Comparison of ENCODE assay signal across 16 cellular contexts in the genomic region with DNA sequence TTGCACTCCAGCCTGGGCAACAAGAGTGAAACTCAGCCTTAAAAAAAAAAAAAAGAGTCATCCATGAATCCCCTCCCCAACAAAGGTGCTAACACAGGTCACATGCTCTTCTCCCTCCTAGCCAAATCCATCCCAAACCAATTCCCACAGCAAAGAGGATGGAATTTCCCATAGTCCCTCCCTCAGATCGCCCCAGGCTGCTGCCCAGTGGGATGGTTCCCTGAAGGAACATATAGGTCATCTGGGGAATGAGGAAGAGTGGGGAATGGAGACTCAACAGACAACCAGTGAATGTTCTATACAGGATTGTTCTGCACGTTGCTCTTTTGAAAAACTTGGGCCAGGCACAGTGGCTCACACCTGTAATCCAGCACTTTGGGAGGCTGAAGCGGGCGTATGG. TPM values are rescaled to one million over a fixed set of nuclear protein-coding genes. Genes with fewer than 3 reads are reported as not detected.
DNase-seq lines count a peak whose midpoint lies in the region; ATAC-seq and TF ChIP-seq lines count a peak whose summit lies in the region.
"Had no signal": no experiment of that assay in that cellular context is flagged by ENCODE, and none has a peak within 500 bp of the region (broad histone marks: within the 10 kb centered on the region; RNA-seq: fewer than 3 reads in every experiment).

No MANE protein-coding gene starts in this region.

- no peak overlapping the region for H3K9ac ChIP-seq in BLaER1

- peak overlapping the region; percentile 76 for H3K27ac Mint-ChIP-seq in progenitor cell of endocrine pancreas
- no peak overlapping the region for H3K27ac Mint-ChIP-seq in activated CD4-positive, alpha-beta T cell treated with anti-CD3 and anti-CD28 coated beads, Interleukin-2, amount 10 ng/mL, durations not matched to agents 7 days and 5 days
- no peak overlapping the region for H3K27ac Mint-ChIP-seq in GM23338
- H3K27ac Mint-ChIP-seq: CD4-positive, CD25-positive, alpha-beta regulatory T cell had no signal

- no peak for ATAC-seq in GM23338
- ATAC-seq: SK-N-SH treated with all-trans-retinoic acid at 6 μM for 48 hours had no signal

- H4K20me1 ChIP-seq in BLaER1 = no peaks in the 10 kb centered on the region
- H4K20me1 ChIP-seq in GM23338 (replicated peaks; ENCODE audit: insufficient read depth) = no peaks in the 10 kb centered on the region

- POLR2A ChIA-PET in activated CD4-positive, alpha-beta T cell treated with anti-CD3 and anti-CD28 coated beads, Interleukin-2, amount 10 ng/mL, durations not matched to agents 7 days and 5 days (lab: Charles Lee) = no interaction called here

- H3K9me3 Mint-ChIP-seq in progenitor cell of endocrine pancreas (ENCODE audit: low read depth) (no peaks in the 10 kb centered on the region), GM23338 (no peaks in the 10 kb centered on the region)
- H3K9me3 Mint-ChIP-seq in activated CD4-positive, alpha-beta T cell treated with anti-CD3 and anti-CD28 coated beads, Interleukin-2, amount 10 ng/mL, durations not matched to agents 7 days and 5 days = no peaks in the 10 kb centered on the region
- H3K9me3 Mint-ChIP-seq: CD4-positive, CD25-positive, alpha-beta regulatory T cell had no signal

- H3K27me3 ChIP-seq in BLaER1 (no peaks in the 10 kb centered on the region), GM23338 (ENCODE audit: insufficient read depth) (no peaks in the 10 kb centered on the region), tibial artery (no peaks in the 10 kb centered on the region)
- H3K27me3 ChIP-seq: Peyer's patch had no signal

- H3K36me3 Mint-ChIP-seq in progenitor cell of endocrine pancreas (ENCODE audit: insufficient read depth) (no peaks in the 10 kb centered on the region), GM23338 (ENCODE audit: low read depth) (no peaks in the 10 kb centered on the region)
- H3K36me3 Mint-ChIP-seq in activated CD4-positive, alpha-beta T cell treated with anti-CD3 and anti-CD28 coated beads, Interleukin-2, amount 10 ng/mL, durations not matched to agents 7 days and 5 days (ENCODE audit: low read depth) = peaks cover 2% of the 10 kb centered on the region
- H3K36me3 Mint-ChIP-seq: CD4-positive, CD25-positive, alpha-beta regulatory T cell had no signal

- H3K4me2 ChIP-seq in BLaER1 (peak overlapping the region; percentile 69), GM23338 (no peak overlapping the region)

- H3K9me3 ChIP-seq in BLaER1 = no peaks in the 10 kb centered on the region
- H3K9me3 ChIP-seq in tibial artery = no peaks in the 10 kb centered on the region
- H3K9me3 ChIP-seq: HAP-1, Peyer's patch had no signal

- no peaks in the 10 kb centered on the region for H3K79me2 ChIP-seq in GM23338 (replicated peaks; ENCODE audit: insufficient read depth)

- H3K4me1 ChIP-seq in BLaER1 (peaks cover 58% of the 10 kb centered on the region), GM23338 (ENCODE audit: insufficient read depth) (no peaks in the 10 kb centered on the region), tibial artery (peaks cover 0 to 4% (median 0%) of the 10 kb centered on the region in 4 donors)
- H3K4me1 ChIP-seq: HAP-1 had no signal

- H3K4me1 Mint-ChIP-seq in progenitor cell of endocrine pancreas (ENCODE audit: low read depth) = peaks cover 2% of the 10 kb centered on the region
- no peaks in the 10 kb centered on the region for H3K4me1 Mint-ChIP-seq in activated CD4-positive, alpha-beta T cell treated with anti-CD3 and anti-CD28 coated beads, Interleukin-2, amount 10 ng/mL, durations not matched to agents 7 days and 5 days
- no peaks in the 10 kb centered on the region for H3K4me1 Mint-ChIP-seq in GM23338
- H3K4me1 Mint-ChIP-seq: CD4-positive, CD25-positive, alpha-beta regulatory T cell had no signal

- CTCF ChIA-PET in activated CD4-positive, alpha-beta T cell treated with anti-CD3 and anti-CD28 coated beads, Interleukin-2, amount 10 ng/mL, durations not matched to agents 7 days and 5 days (lab: Charles Lee) = no interaction called here

- no peaks in the 10 kb centered on the region for H3F3A ChIP-seq in GM23338 (replicated peaks; ENCODE audit: low read depth)

- H3K4me3 Mint-ChIP-seq in progenitor cell of endocrine pancreas (ENCODE audit: low read depth) (no peak overlapping the region), GM23338 (no peak overlapping the region)
- H3K4me3 Mint-ChIP-seq in activated CD4-positive, alpha-beta T cell treated with anti-CD3 and anti-CD28 coated beads, Interleukin-2, amount 10 ng/mL, durations not matched to agents 7 days and 5 days = no peak overlapping the region
- H3K4me3 Mint-ChIP-seq: CD4-positive, CD25-positive, alpha-beta regulatory T cell had no signal

- no peaks in the 10 kb centered on the region for H3K36me3 ChIP-seq in BLaER1
- no peaks in the 10 kb centered on the region for H3K36me3 ChIP-seq in GM23338 (ENCODE audit: insufficient read depth)
- H3K36me3 ChIP-seq in tibial artery = peaks cover 0 to 5% (median 0%) of the 10 kb centered on the region in 3 donors
- H3K36me3 ChIP-seq: Peyer's patch had no signal

- H3K4me3 ChIP-seq in BLaER1 (no peak overlapping the region), GM23338 (no peak overlapping the region), tibial artery (no peak overlapping the region)
- H3K4me3 ChIP-seq: HAP-1, Peyer's patch had no signal

- H3K9me2 ChIP-seq in GM23338 (ENCODE audit: insufficient read depth) = no peaks in the 10 kb centered on the region

- no peak overlapping the region for H2AFZ ChIP-seq in GM23338

- H3K27ac ChIP-seq in BLaER1 (no peak overlapping the region), epithelial cell of prostate (peak overlapping the region; percentile 7), GM23338 (ENCODE audit: low read depth) (no peak overlapping the region), tibial artery (no peak overlapping the region)

- intact Hi-C loops in tibial artery (cut with DNase I; ENCODE audit: low total_unique reads) = no loop called here

- H3K27me3 Mint-ChIP-seq in progenitor cell of endocrine pancreas (no peaks in the 10 kb centered on the region), GM23338 (ENCODE audit: insufficient read depth, low read depth, poor library complexity) (peaks cover 8% of the 10 kb centered on the region)
- H3K27me3 Mint-ChIP-seq in activated CD4-positive, alpha-beta T cell treated with anti-CD3 and anti-CD28 coated beads, Interleukin-2, amount 10 ng/mL, durations not matched to agents 7 days and 5 days = no peaks in the 10 kb centered on the region
- H3K27me3 Mint-ChIP-seq: CD4-positive, CD25-positive, alpha-beta regulatory T cell had no signal

- TF ChIP-seq CTCF in progenitor cell of endocrine pancreas (IDR thresholded peaks at IDR 0.05; ENCODE audit: unreplicated experiment) (no peak), GM23338 (conservative IDR thresholded peaks at IDR 0.05; ENCODE audit: low read depth in 2 of 2) (no peak), tibial artery (IDR thresholded peaks at IDR 0.05) (no peak)

- DNase-seq in EL = peak; percentile 29
- no peak for DNase-seq in epithelial cell of prostate (ENCODE audit: low read depth, low spot score)
- DNase-seq in progenitor cell of endocrine pancreas (ENCODE audit: low spot score, unreplicated experiment) = no peak
- DNase-seq in activated CD4-positive, alpha-beta T cell treated with anti-CD3 and anti-CD28 coated beads, Interleukin-2, amount 10 ng/mL, durations not matched to agents 7 days and 5 days = no peak
- no peak for DNase-seq in GM23338 (ENCODE audit: low spot score)
- DNase-seq in tibial artery = no peak
- DNase-seq: CD4-positive, CD25-positive, alpha-beta regulatory T cell; DMS 273 treated with DMSO at 0.1 percent for 48 hours; Kasumi-1; NCI-H2081 treated with DMSO at 0.1 percent for 48 hours; NCI-H524 treated with DMSO at 0.1 percent for 48 hours; NCI-H82 had no signal

TF ChIP-seq in GM23338, 12 proteins besides CTCF, POLR2A, EP300 and RAD21:
- TF ChIP-seq ZNF331 (CRISPR knock-in tag; IDR thresholded peaks at IDR 0.05; ENCODE audit: low read depth) (no peak), NANOG (IDR thresholded peaks at IDR 0.05; ENCODE audit: borderline replicate concordance) (no peak)
TF ChIP-seq in GM23338: peak in this region for 0.

RNA-seq across cellular contexts. Expression of gene LGALS3BP, which starts 18.2 kb away (rescaled TPM):
- total RNA-seq in progenitor cell of endocrine pancreas = 69.5 and 72.5 TPM in 2 replicates
- 100 to 1,000 TPM; 269 to 284 TPM for total RNA-seq in activated CD4-positive, alpha-beta T cell treated with anti-CD3 and anti-CD28 coated beads, Interleukin-2, amount 10 ng/mL, durations not matched to agents 7 days and 5 days
- total RNA-seq in GM23338 (2014; rRNA removed; shearing (Covaris generic)) = 36.5 and 45.7 TPM in 2 replicates
- polyA plus RNA-seq in GM23338 (2016; fragmentation: Nextera tagmentation; extraction: Ambion mirVana) = 15.1 and 15.5 TPM in 2 replicates

RNA-seq across cellular contexts. Expression of gene TIMP2, which starts 36.4 kb away (rescaled TPM):
- 50.9 and 51.4 TPM in 2 replicates for total RNA-seq in progenitor cell of endocrine pancreas
- total RNA-seq in activated CD4-positive, alpha-beta T cell treated with anti-CD3 and anti-CD28 coated beads, Interleukin-2, amount 10 ng/mL, durations not matched to agents 7 days and 5 days = 1 to 10 TPM; 2.4 to 2.6 TPM
- total RNA-seq in GM23338 (2014; rRNA removed; shearing (Covaris generic)) = 22.5 and 24.4 TPM in 2 replicates
- polyA plus RNA-seq in GM23338 (2016; fragmentation: Nextera tagmentation; extraction: Ambion mirVana) = 10.6 and 12.5 TPM in 2 replicates

RNA-seq across cellular contexts. Expression of gene CANT1, which starts 48.0 kb away (rescaled TPM):
- 59.0 and 66.3 TPM in 2 replicates for total RNA-seq in progenitor cell of endocrine pancreas
- total RNA-seq in activated CD4-positive, alpha-beta T cell treated with anti-CD3 and anti-CD28 coated beads, Interleukin-2, amount 10 ng/mL, durations not matched to agents 7 days and 5 days = 10 to 100 TPM; 68.1 to 71.5 TPM
- 22.4 and 38.8 TPM in 2 replicates for total RNA-seq in GM23338 (2014; rRNA removed; shearing (Covaris generic))
- 5.9 and 8.0 TPM in 2 replicates for polyA plus RNA-seq in GM23338 (2016; fragmentation: Nextera tagmentation; extraction: Ambion mirVana)

RNA-seq across cellular contexts. Expression of gene CEP295NL, which starts 58.6 kb away (rescaled TPM):
- total RNA-seq in progenitor cell of endocrine pancreas = 2.3 and 2.6 TPM in 2 replicates
- total RNA-seq in activated CD4-positive, alpha-beta T cell treated with anti-CD3 and anti-CD28 coated beads, Interleukin-2, amount 10 ng/mL, durations not matched to agents 7 days and 5 days = under 1 TPM in 1 of 2 experiments, not detected in 1; 0.10 TPM
- 0.62 and 0.69 TPM in 2 replicates for total RNA-seq in GM23338 (2014; rRNA removed; shearing (Covaris generic))
- polyA plus RNA-seq in GM23338 (2016; fragmentation: Nextera tagmentation; extraction: Ambion mirVana) = 0.31 TPM in 1 of 2 replicates, not detected in the other
